5 cellular contexts compared by ENCODE assay signal in genomic region chr7:98511175-98511574, GRCh38.
"Had no signal": no experiment of that assay in that cellular context is flagged by ENCODE, and none has a peak within 500 bp of the region (broad histone marks: within the 10 kb centered on the region; RNA-seq: fewer than 3 reads in every experiment).

No MANE protein-coding gene starts in this region.

- H3K4me3 ChIP-seq: GM23338, K562 had no signal

- H3K4me1 Mint-ChIP-seq: GM23338, H9 had no signal

- DNase-seq: H9, HCEC 1CT, IMR-90 had no signal

- H3K27ac Mint-ChIP-seq: GM23338, H9 had no signal

- H3K4me3 Mint-ChIP-seq: GM23338, H9 had no signal
